ENCODE assay signal across 13 cellular contexts in genomic region chr3:182739619-182740018, GRCh38.
DNase-seq lines count a peak whose midpoint lies in the region; ATAC-seq and TF ChIP-seq lines count a peak whose summit lies in the region.
"Had no signal": no experiment of that assay in that cellular context is flagged by ENCODE, and none has a peak within 500 bp of the region (broad histone marks: within the 10 kb centered on the region; RNA-seq: fewer than 3 reads in every experiment).

No MANE protein-coding gene starts in this region.

- TF ChIP-seq CTCF in 22Rv1 (IDR thresholded peaks at IDR 0.05) (no peak), foreskin fibroblast (IDR thresholded peaks at IDR 0.05; ENCODE audit: low read depth, low read length) (no peak)

- no peaks in the 10 kb centered on the region for H3K36me3 ChIP-seq in SK-N-MC (ENCODE audit: insufficient read depth, low read length)
- H3K36me3 ChIP-seq: neutrophil, tibial artery had no signal

- no peak overlapping the region for H3K9ac ChIP-seq in SK-N-MC (ENCODE audit: insufficient read length)

- H3K27ac ChIP-seq in 22Rv1 (peak overlapping the region; percentile 32; the same call in 1 of the 2 replicates), SK-N-MC (0 out of 2 replicates have a peak overlapping the region, but pooled peaks have one; percentile 35)
- H3K27ac ChIP-seq: neutrophil, tibial artery had no signal

- H3K4me3 ChIP-seq in SK-N-MC (no peak overlapping the region), foreskin fibroblast (ENCODE audit: low read depth in 1 of 2, low read length in 2 of 2) (no peak overlapping the region)
- H3K4me3 ChIP-seq: tibial artery had no signal

- H3K9me3 ChIP-seq in SK-N-MC (ENCODE audit: low read depth, low read length), result no peaks in the 10 kb centered on the region
- H3K9me3 ChIP-seq: neutrophil, tibial artery had no signal

- ATAC-seq in GM21528 (IDR thresholded peaks at IDR 0.05; ENCODE audit: low FRiP score, unreplicated experiment), result no peak
- ATAC-seq in HG02852 (IDR thresholded peaks at IDR 0.05; ENCODE audit: unreplicated experiment), result no peak
- no peak for ATAC-seq in GM19035 (IDR thresholded peaks at IDR 0.05; ENCODE audit: unreplicated experiment)

- DNase-seq in NCI-H128 (lab: John Stamatoyannopoulos, UW; ENCODE audit: unreplicated experiment) (peak; percentile 32), SK-N-MC (ENCODE audit: low read depth, low spot score) (no peak), foreskin fibroblast (peak; percentile 38 to 44), NCI-H1105 (lab: John Stamatoyannopoulos, UW) (no peak)
- DNase-seq: activated CD4-positive, alpha-beta T cell treated with anti-CD3 and anti-CD28 coated beads, Interleukin-2, amount 10 ng/mL, durations not matched to agents 24 days and 14 days; activated naive CD4-positive, alpha-beta T cell treated with anti-CD3 and anti-CD28 coated beads, Interleukin-2, amount 50 U/mL, for 16 hours; endodermal cell; tibial artery had no signal

Comparison
In these comparisons a context has a peak if more than half of its experiments do, and no peak if none do; other contexts are left out.
1. DNase-seq: peak in NCI-H128 (single experiment) and foreskin fibroblast (2 of 2); none in SK-N-MC (single experiment) and NCI-H1105 (single experiment).